ENCODE assay signal across 11 cellular contexts in the genomic region with DNA sequence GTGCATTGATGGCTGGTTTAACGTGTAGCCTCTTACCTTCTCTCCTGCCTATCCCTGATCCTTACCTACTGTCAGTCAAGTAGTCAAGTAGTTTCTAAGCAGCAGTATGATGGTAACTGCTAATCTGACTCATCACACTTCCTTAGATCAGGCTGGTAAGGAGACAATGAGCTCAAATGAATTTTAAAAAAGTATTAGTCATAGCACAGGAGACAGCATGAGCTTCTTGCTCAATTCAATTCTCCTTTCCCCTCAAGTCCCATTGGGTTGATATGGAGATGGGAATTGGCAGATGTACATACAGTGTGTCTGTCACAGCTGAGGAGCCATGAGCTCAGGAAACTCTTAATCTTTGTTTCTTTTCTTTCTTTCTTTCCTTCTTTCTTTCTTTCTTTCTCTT.
A peak's percentile ranks its signal among the peaks of the same experiment; 100 is the strongest.
DNase-seq lines count a peak whose midpoint lies in the region; ATAC-seq, FAIRE-seq and TF ChIP-seq lines count a peak whose summit lies in the region.
"Had no signal": no experiment of that assay in that cellular context is flagged by ENCODE, and none has a peak within 500 bp of the region (broad histone marks: within the 10 kb centered on the region; RNA-seq: fewer than 3 reads in every experiment).

No MANE protein-coding gene starts in this region.

- TF ChIP-seq CTCF in omental fat pad (IDR thresholded peaks at IDR 0.05): no peak

- peak; percentile 94 for FAIRE-seq in H54 (lab: Jason Lieb, UNC)

- peak; percentile 18 for DNase-seq in H54 (ENCODE audit: insufficient read length, low spot score)
- DNase-seq in renal cortical epithelial cell (ENCODE audit: low read depth): peak; percentile 97
- DNase-seq in stimulated activated CD4-positive, alpha-beta T cell treated with anti-CD3 and anti-CD28 coated beads, Interleukin-4, amount 100 ng/mL, for 24 hours: no peak
- no peak for DNase-seq in cortex of kidney (lab: John Stamatoyannopoulos, UW)
- DNase-seq in omental fat pad (ENCODE audit: low spot score): no peak
- DNase-seq: naive thymus-derived CD8-positive, alpha-beta T cell; NCI-H1417 treated with DMSO at 0.1 percent for 48 hours; stimulated activated naive CD8-positive, alpha-beta T cell treated with anti-CD3 and anti-CD28 coated beads, Interleukin-15, amount 100 ng/mL, for 72 hours had no signal

- ATAC-seq in esophagus mucosa (peak; percentile 98), HG03460 (IDR thresholded peaks at IDR 0.05; ENCODE audit: unreplicated experiment) (no peak), omental fat pad (ENCODE audit: low FRiP score) (no peak)
- ATAC-seq: naive thymus-derived CD8-positive, alpha-beta T cell; stimulated activated naive CD8-positive, alpha-beta T cell treated with anti-CD3 and anti-CD28 coated beads, Interleukin-15, amount 100 ng/mL, for 72 hours had no signal

- TF ChIP-seq POLR2A in H54 (IDR thresholded peaks at IDR 0.05; ENCODE audit: low read depth, low read length): no peak

TF ChIP-seq in PFSK-1, 5 proteins besides CTCF, POLR2A, EP300 and RAD21:
- TF ChIP-seq POLR2AphosphoS5 (IDR thresholded peaks at IDR 0.05; ENCODE audit: low read depth, low read length) (no peak), SIN3A (IDR thresholded peaks at IDR 0.05; ENCODE audit: borderline replicate concordance, insufficient read depth, low read length) (0 out of 2 replicates have a peak, but pooled peaks have one; percentile 62)
- TF ChIP-seq, protein P1, sequence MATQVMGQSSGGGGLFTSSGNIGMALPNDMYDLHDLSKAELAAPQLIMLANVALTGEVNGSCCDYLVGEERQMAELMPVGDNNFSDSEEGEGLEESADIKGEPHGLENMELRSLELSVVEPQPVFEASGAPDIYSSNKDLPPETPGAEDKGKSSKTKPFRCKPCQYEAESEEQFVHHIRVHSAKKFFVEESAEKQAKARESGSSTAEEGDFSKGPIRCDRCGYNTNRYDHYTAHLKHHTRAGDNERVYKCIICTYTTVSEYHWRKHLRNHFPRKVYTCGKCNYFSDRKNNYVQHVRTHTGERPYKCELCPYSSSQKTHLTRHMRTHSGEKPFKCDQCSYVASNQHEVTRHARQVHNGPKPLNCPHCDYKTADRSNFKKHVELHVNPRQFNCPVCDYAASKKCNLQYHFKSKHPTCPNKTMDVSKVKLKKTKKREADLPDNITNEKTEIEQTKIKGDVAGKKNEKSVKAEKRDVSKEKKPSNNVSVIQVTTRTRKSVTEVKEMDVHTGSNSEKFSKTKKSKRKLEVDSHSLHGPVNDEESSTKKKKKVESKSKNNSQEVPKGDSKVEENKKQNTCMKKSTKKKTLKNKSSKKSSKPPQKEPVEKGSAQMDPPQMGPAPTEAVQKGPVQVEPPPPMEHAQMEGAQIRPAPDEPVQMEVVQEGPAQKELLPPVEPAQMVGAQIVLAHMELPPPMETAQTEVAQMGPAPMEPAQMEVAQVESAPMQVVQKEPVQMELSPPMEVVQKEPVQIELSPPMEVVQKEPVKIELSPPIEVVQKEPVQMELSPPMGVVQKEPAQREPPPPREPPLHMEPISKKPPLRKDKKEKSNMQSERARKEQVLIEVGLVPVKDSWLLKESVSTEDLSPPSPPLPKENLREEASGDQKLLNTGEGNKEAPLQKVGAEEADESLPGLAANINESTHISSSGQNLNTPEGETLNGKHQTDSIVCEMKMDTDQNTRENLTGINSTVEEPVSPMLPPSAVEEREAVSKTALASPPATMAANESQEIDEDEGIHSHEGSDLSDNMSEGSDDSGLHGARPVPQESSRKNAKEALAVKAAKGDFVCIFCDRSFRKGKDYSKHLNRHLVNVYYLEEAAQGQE (IDR thresholded peaks at IDR 0.05; ENCODE audit: insufficient read depth in 1 of 2, low read depth in 2 of 2, low read length in 2 of 2): no peak
TF ChIP-seq in PFSK-1: peak in this region for 1.

Comparison
In these comparisons a context has a peak if more than half of its experiments do, and no peak if none do; other contexts are left out.
1. DNase-seq: peak in H54 (single experiment) and renal cortical epithelial cell (single experiment); none in stimulated activated CD4-positive, alpha-beta T cell treated with anti-CD3 and anti-CD28 coated beads, Interleukin-4, amount 100 ng/mL, for 24 hours (single experiment), cortex of kidney (single experiment) and omental fat pad (single experiment).